Comparison of ENCODE assay signal across 32 cellular contexts in the genomic region with DNA sequence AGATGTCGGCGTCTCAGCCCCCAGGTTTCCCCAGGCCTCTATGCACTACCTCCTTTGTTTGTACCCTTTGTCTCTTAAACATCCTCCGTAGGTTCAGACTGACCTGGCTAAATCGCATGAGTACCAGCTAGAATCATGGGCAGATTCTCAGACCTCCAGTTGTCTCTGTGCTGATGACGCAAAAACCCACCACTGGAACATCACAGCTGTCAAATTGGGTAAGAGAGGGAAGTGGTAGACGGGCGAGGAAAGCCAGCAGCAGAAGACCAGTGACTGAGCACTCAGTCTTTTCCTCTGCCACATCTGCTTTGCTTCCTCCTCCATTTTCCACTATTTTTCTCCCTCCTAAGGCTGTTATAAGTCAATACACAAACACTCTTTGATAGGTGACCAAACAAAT. TPM values are rescaled to one million over a fixed set of nuclear protein-coding genes. Genes with fewer than 3 reads are reported as not detected.
"Had no signal": no experiment of that assay in that cellular context is flagged by ENCODE, and none has a peak within 500 bp of the region (broad histone marks: within the 10 kb centered on the region; RNA-seq: fewer than 3 reads in every experiment).

No MANE protein-coding gene starts in this region.

- DNase-seq: activated CD4-positive, alpha-beta T cell treated with anti-CD3 and anti-CD28 coated beads for 48 hours; activated CD4-positive, alpha-beta T cell treated with anti-CD3 and anti-CD28 coated beads, Interleukin-2, amount 50 U/mL, for 48 hours; activated CD8-positive, alpha-beta memory T cell treated with anti-CD3 and anti-CD28 coated beads for 24 hours; activated effector memory CD4-positive, alpha-beta T cell treated with Interleukin-2 at 50 U/mL for 16 hours; activated naive CD4-positive, alpha-beta T cell treated with anti-CD3 and anti-CD28 coated beads for 36 hours; activated naive CD8-positive, alpha-beta T cell treated with anti-CD3 and anti-CD28 coated beads for 36 hours; aorta; dermis blood vessel endothelial cell; effector CD4-positive, alpha-beta T cell; foreskin keratinocyte; kidney glomerular epithelial cell; left ventricle myocardium inferior; mesendoderm; right lobe of liver; stimulated activated CD4-positive, alpha-beta T cell treated with anti-CD3 and anti-CD28 coated beads, Interleukin-12 subunit alpha, Interleukin-12 subunit beta, amount 100 ng/mL, for 4 hours; stimulated activated CD4-positive, alpha-beta T cell treated with anti-CD3 and anti-CD28 coated beads, Interleukin-4, amount 100 ng/mL, for 1 hour; stimulated activated naive CD8-positive, alpha-beta T cell treated with anti-CD3 and anti-CD28 coated beads, Interleukin-15, Interleukin-2, amounts not matched to agents 100 U/mL and 50 U/mL, for 24 hours; testis; transverse colon; uterus had no signal

- ATAC-seq: body of pancreas; foreskin keratinocyte; natural killer cell treated with Interleukin-12 subunit alpha and Interleukin-12 subunit beta and Interleukin-15 and Interleukin-18, amount 100 ng/mL, for 72 hours; right lobe of liver; stimulated activated naive CD8-positive, alpha-beta T cell treated with anti-CD3 and anti-CD28 coated beads, Interleukin-15, Interleukin-2, amounts not matched to agents 100 U/mL and 50 U/mL, for 24 hours had no signal

- H3K36me3 ChIP-seq: adrenal gland, esophagus muscularis mucosa, left ventricle myocardium inferior, neutrophil, right lobe of liver, transverse colon, uterus had no signal

- H3K9me3 ChIP-seq: adrenal gland, body of pancreas, esophagus muscularis mucosa, left ventricle myocardium inferior, neutrophil, right lobe of liver, testis, transverse colon, uterus had no signal

- H3K27me3 ChIP-seq: adrenal gland, body of pancreas, esophagus muscularis mucosa, foreskin keratinocyte, neutrophil, right lobe of liver, testis, transverse colon, uterus had no signal

- H3K27ac ChIP-seq: adrenal gland, body of pancreas, esophagus muscularis mucosa, foreskin keratinocyte, left ventricle myocardium inferior, neutrophil, right lobe of liver, skin epidermis, testis, transverse colon, uterus, VCaP had no signal

- H3K4me1 ChIP-seq: adrenal gland, body of pancreas, esophagus muscularis mucosa, foreskin keratinocyte, left ventricle myocardium inferior, right lobe of liver, testis, transverse colon, uterus had no signal

- H3K4me3 ChIP-seq: adrenal gland, body of pancreas, esophagus muscularis mucosa, left ventricle myocardium inferior, lung, right lobe of liver, skin epidermis, testis, transverse colon, uterus had no signal

RNA-seq across cellular contexts. Expression of a gene that starts 29.7 kb away (rescaled TPM):
- total RNA-seq: activated naive CD4-positive, alpha-beta T cell treated with anti-CD3 and anti-CD28 coated beads for 36 hours; activated naive CD8-positive, alpha-beta T cell treated with anti-CD3 and anti-CD28 coated beads for 36 hours; body of pancreas; dermis blood vessel endothelial cell; left ventricle myocardium inferior; mononuclear cell; myocyte; natural killer cell treated with Interleukin-12 subunit alpha and Interleukin-12 subunit beta and Interleukin-15 and Interleukin-18, amount 100 ng/mL, for 72 hours; osteocyte; posterior vena cava; transverse colon had no signal
